Comparison of ENCODE assay signal across 1 cellular context in genomic region chr1:118504867-118505266, GRCh38.
TF ChIP-seq lines count a peak whose summit lies in the region.

No MANE protein-coding gene starts in this region.

TF ChIP-seq in SK-N-SH, 30 proteins besides CTCF, POLR2A, EP300 and RAD21 (continued from another document):
- TF ChIP-seq REST (IDR thresholded peaks at IDR 0.05; ENCODE audit: low read depth, low read length) (no peak), FOSL2 (IDR thresholded peaks at IDR 0.05; ENCODE audit: borderline replicate concordance, low read depth) (no peak), TCF12 (IDR thresholded peaks at IDR 0.05) (no peak), CHD2 (IDR thresholded peaks at IDR 0.05; ENCODE audit: low read length, partially characterized antibody) (no peak)
TF ChIP-seq in SK-N-SH: peak in this region for 0.
